Comparison of ENCODE assay signal across 1 cellular context in the genomic region with DNA sequence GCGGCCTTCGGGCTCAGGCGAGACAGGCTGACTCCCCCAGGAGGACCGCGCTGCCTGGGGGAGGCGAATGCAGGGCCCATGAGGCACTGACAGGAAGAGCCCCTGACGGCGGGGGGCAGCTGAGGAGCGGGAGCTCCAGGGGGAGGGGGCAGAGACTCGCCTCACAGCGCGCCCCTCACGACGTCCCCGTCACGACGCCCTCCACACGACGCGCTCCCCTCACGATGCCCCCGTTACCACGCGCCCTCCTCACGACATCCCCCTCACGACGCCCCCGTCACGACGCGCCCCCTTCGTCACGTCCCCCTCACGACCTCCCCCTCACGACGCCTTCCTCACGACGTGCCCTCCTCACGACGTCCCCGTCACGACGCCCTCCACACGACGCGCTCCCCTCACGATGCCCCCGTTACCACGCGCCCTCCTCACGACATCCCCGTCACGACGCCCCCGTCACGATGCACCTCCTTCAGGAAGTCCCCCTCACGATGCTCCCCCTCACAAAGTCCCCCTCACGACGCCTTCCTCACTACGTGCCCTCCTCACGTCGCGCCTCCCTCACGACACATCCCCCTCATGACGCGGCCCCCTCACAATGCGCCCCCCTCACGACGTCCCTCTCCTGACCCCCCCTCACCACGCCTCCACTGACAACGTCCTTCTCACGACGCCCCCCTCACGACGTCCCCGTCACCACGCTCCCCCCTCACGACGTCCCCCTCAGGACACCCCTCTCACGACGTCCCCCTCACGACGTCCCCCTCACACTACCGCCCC.
TF ChIP-seq lines count a peak whose summit lies in the region.

No MANE protein-coding gene starts in this region.

TF ChIP-seq in IMR-90, 13 proteins besides CTCF, POLR2A, EP300 and RAD21:
- TF ChIP-seq CHD1 (IDR thresholded peaks at IDR 0.05; ENCODE audit: low read depth, low read length) (no peak), RFX5 (IDR thresholded peaks at IDR 0.05; ENCODE audit: low read depth, low read length) (no peak), NFE2L2 (IDR thresholded peaks at IDR 0.05; ENCODE audit: low read depth, low read length) (no peak), BHLHE40 (IDR thresholded peaks at IDR 0.05; ENCODE audit: low read depth, low read length) (no peak), MXI1 (IDR thresholded peaks at IDR 0.05; ENCODE audit: borderline replicate concordance, low read depth, low read length) (no peak), FOS (IDR thresholded peaks at IDR 0.05; ENCODE audit: low read depth, low read length) (no peak), MAZ (IDR thresholded peaks at IDR 0.05; ENCODE audit: borderline replicate concordance, low read depth, low read length) (no peak), SMC3 (IDR thresholded peaks at IDR 0.05; ENCODE audit: low read depth, low read length) (no peak), RCOR1 (IDR thresholded peaks at IDR 0.05; ENCODE audit: insufficient replicate concordance, low read length) (no peak), CEBPB (IDR thresholded peaks at IDR 0.05; ENCODE audit: low read depth, low read length) (no peak), MAFK (IDR thresholded peaks at IDR 0.05; ENCODE audit: low read depth, low read length) (no peak)
- TF ChIP-seq, protein P1, sequence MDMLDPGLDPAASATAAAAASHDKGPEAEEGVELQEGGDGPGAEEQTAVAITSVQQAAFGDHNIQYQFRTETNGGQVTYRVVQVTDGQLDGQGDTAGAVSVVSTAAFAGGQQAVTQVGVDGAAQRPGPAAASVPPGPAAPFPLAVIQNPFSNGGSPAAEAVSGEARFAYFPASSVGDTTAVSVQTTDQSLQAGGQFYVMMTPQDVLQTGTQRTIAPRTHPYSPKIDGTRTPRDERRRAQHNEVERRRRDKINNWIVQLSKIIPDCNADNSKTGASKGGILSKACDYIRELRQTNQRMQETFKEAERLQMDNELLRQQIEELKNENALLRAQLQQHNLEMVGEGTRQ (IDR thresholded peaks at IDR 0.05; ENCODE audit: low read depth, low read length), result no peak
- TF ChIP-seq, protein P2, sequence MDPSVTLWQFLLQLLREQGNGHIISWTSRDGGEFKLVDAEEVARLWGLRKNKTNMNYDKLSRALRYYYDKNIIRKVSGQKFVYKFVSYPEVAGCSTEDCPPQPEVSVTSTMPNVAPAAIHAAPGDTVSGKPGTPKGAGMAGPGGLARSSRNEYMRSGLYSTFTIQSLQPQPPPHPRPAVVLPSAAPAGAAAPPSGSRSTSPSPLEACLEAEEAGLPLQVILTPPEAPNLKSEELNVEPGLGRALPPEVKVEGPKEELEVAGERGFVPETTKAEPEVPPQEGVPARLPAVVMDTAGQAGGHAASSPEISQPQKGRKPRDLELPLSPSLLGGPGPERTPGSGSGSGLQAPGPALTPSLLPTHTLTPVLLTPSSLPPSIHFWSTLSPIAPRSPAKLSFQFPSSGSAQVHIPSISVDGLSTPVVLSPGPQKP (IDR thresholded peaks at IDR 0.05; ENCODE audit: borderline replicate concordance, low read depth, low read length), result no peak
